9 cellular contexts compared by ENCODE assay signal in genomic region chr2:54561010-54561409, GRCh38.
DNase-seq lines count a peak whose midpoint lies in the region; ATAC-seq and TF ChIP-seq lines count a peak whose summit lies in the region.
"Had no signal": no experiment of that assay in that cellular context is flagged by ENCODE, and none has a peak within 500 bp of the region (broad histone marks: within the 10 kb centered on the region; RNA-seq: fewer than 3 reads in every experiment).

No MANE protein-coding gene starts in this region.

- H3K4me3 Mint-ChIP-seq in naive thymus-derived CD4-positive, alpha-beta T cell, result peak overlapping the region; percentile 86 to 100 (median 98)

- peaks cover 53% of the 10 kb centered on the region for H3K4me1 ChIP-seq in BLaER1
- peaks cover 57% of the 10 kb centered on the region for H3K4me1 ChIP-seq in Loucy (ENCODE audit: insufficient read depth, low read length, poor library complexity, severe bottlenecking)
- peaks cover 16 to 36% of the 10 kb centered on the region in 2 donors for H3K4me1 ChIP-seq in naive thymus-derived CD4-positive, alpha-beta T cell (ENCODE audit: control insufficient read depth in 2 of 2, insufficient read depth in 2 of 2, low read length in 2 of 2)
- peaks cover 40% of the 10 kb centered on the region for H3K4me1 ChIP-seq in testis

- H3K9me2 ChIP-seq in Loucy (replicated peaks; ENCODE audit: low read depth, low read length), result no peaks in the 10 kb centered on the region

- H2AFZ ChIP-seq in Loucy (ENCODE audit: low read length), result no peak overlapping the region

- H3K9me3 ChIP-seq in BLaER1 (no peaks in the 10 kb centered on the region), Loucy (ENCODE audit: insufficient read depth, low read depth, low read length) (no peaks in the 10 kb centered on the region), testis (no peaks in the 10 kb centered on the region)
- no peaks in the 10 kb centered on the region for H3K9me3 ChIP-seq in naive thymus-derived CD4-positive, alpha-beta T cell (ENCODE audit: control insufficient read depth in 2 of 3, low read length in 3 of 3)

- CTCF ChIA-PET in naive thymus-derived CD4-positive, alpha-beta T cell (lab: Charles Lee), result interaction anchor here (1.6 kb wide), 1 partner anchor 44 kb away, joined by 9 read pairs; no protein-coding TSS in a partner anchor

- POLR2A ChIA-PET in naive thymus-derived CD4-positive, alpha-beta T cell (lab: Charles Lee), result interaction anchor here (0.6 to 9.2 kb wide), 7 partner anchors 11 to 71 kb away, joined by 3 to 276 read pairs (median 68); no protein-coding TSS in a partner anchor

- WGBS in testis, 2 donors, result 30 to 58% methylated on average over 3 to 4 of the region's 4 CpGs

- peaks cover 21% of the 10 kb centered on the region for H3K36me3 ChIP-seq in BLaER1
- 0 out of 2 replicates have a peak, but pooled peaks cover 5% of the 10 kb centered on the region for H3K36me3 ChIP-seq in Loucy (ENCODE audit: insufficient read depth, low read length)
- H3K36me3 ChIP-seq in naive thymus-derived CD4-positive, alpha-beta T cell (ENCODE audit: control insufficient read depth in 2 of 3, insufficient read depth in 3 of 3, low read length in 3 of 3), result peaks cover 0 to 11% (median 0%) of the 10 kb centered on the region in 3 experiments
- H3K36me3 ChIP-seq in testis (ENCODE audit: low read depth, missing control alignments), result no peaks in the 10 kb centered on the region

- H3K27ac ChIP-seq in BLaER1 (peak overlapping the region; percentile 96), testis (peak overlapping the region in 1 of 2 donors; percentile 85)
- H3K27ac ChIP-seq in naive thymus-derived CD4-positive, alpha-beta T cell (ENCODE audit: low read depth, low read length), result peak overlapping the region; percentile 86

- H4K20me1 ChIP-seq in BLaER1 (peaks cover 62% of the 10 kb centered on the region), Loucy (ENCODE audit: insufficient read depth, low read length, poor library complexity, severe bottlenecking) (peaks cover 57% of the 10 kb centered on the region)

- H3K9ac ChIP-seq in BLaER1 (peak overlapping the region; percentile 95), Loucy (ENCODE audit: low read depth, low read length, poor library complexity, severe bottlenecking) (peak overlapping the region; percentile 85)

- no peak for ATAC-seq in naive thymus-derived CD4-positive, alpha-beta T cell
- ATAC-seq in GM19455 (IDR thresholded peaks at IDR 0.05; ENCODE audit: unreplicated experiment) (no peak), GM18867 (IDR thresholded peaks at IDR 0.05; ENCODE audit: unreplicated experiment) (no peak)

- H3K27me3 ChIP-seq in BLaER1 (no peaks in the 10 kb centered on the region), Loucy (ENCODE audit: insufficient read depth, low read length, poor library complexity, severe bottlenecking) (no peaks in the 10 kb centered on the region), testis (no peaks in the 10 kb centered on the region)
- no peaks in the 10 kb centered on the region for H3K27me3 ChIP-seq in naive thymus-derived CD4-positive, alpha-beta T cell (ENCODE audit: control insufficient read depth in 2 of 2, insufficient read depth in 2 of 2, low read length in 2 of 2)

- H3F3A ChIP-seq in Loucy (ENCODE audit: low read depth), result no peaks in the 10 kb centered on the region

- H3K4me3 ChIP-seq in BLaER1, result peak overlapping the region; percentile 83
- H3K4me3 ChIP-seq in Loucy (ENCODE audit: low read length, poor library complexity, severe bottlenecking), result peak overlapping the region; percentile 99
- peak overlapping the region; percentile 70 for H3K4me3 ChIP-seq in choroid plexus epithelial cell (ENCODE audit: low read depth, low read length)
- peak overlapping the region; percentile 94 for H3K4me3 ChIP-seq in naive thymus-derived CD4-positive, alpha-beta T cell (ENCODE audit: low read length)
- no peak overlapping the region for H3K4me3 ChIP-seq in testis

- no peak for DNase-seq in choroid plexus epithelial cell (ENCODE audit: low read depth)
- no peak for DNase-seq in naive thymus-derived CD4-positive, alpha-beta T cell
- DNase-seq in activated CD4-positive, alpha-beta T cell treated with anti-CD3 and anti-CD28 coated beads, Interleukin-2, amount 50 U/mL, for 48 hours, result no peak
- DNase-seq in testis, result no peak
- DNase-seq: stimulated activated CD4-positive, alpha-beta T cell treated with anti-CD3 and anti-CD28 coated beads, Interleukin-1b, Interleukin-23, amount 100 ng/mL, for 48 hours had no signal

- H3K9me3 Mint-ChIP-seq in naive thymus-derived CD4-positive, alpha-beta T cell, result no peaks in the 10 kb centered on the region

- no peaks in the 10 kb centered on the region for H3K27me3 Mint-ChIP-seq in naive thymus-derived CD4-positive, alpha-beta T cell

- intact Hi-C loops in naive thymus-derived CD4-positive, alpha-beta T cell (cut with micrococcal nuclease), result loop anchor here (2.0 to 5.0 kb wide), 2 partner anchors 36 to 856 kb away; partner anchors contain the start of gene CCDC88A (in 1 of the 2)
- intact Hi-C loops in testis (cut with DNase I; ENCODE audit: low total_unique reads), result no loop called here

- peaks cover 40 to 65% (median 59%) of the 10 kb centered on the region in 7 donors for H3K4me1 Mint-ChIP-seq in naive thymus-derived CD4-positive, alpha-beta T cell

- peaks cover 4 to 41% (median 9%) of the 10 kb centered on the region in 5 donors for H3K36me3 Mint-ChIP-seq in naive thymus-derived CD4-positive, alpha-beta T cell

- TF ChIP-seq CTCF in Loucy (conservative IDR thresholded peaks at IDR 0.05; ENCODE audit: low read length), result no peak
- no peak for TF ChIP-seq CTCF in choroid plexus epithelial cell (conservative IDR thresholded peaks at IDR 0.05; ENCODE audit: low read depth, low read length)
- TF ChIP-seq CTCF in testis (IDR thresholded peaks at IDR 0.05), result no peak

- peak overlapping the region; percentile 90 to 98 (median 96) for H3K27ac Mint-ChIP-seq in naive thymus-derived CD4-positive, alpha-beta T cell

- TF ChIP-seq POLR2A in testis (IDR thresholded peaks at IDR 0.05), result no peak

- peaks cover 98% of the 10 kb centered on the region for H3K79me2 ChIP-seq in Loucy (ENCODE audit: insufficient read depth, low read length)

- H3K4me2 ChIP-seq in BLaER1 (peak overlapping the region; percentile 95), Loucy (ENCODE audit: low read depth, low read length, poor library complexity, severe bottlenecking) (peak overlapping the region; percentile 97)

Comparison
In these comparisons a context has a peak if more than half of its experiments do, and no peak if none do; other contexts are left out.
1. H3K4me3 ChIP-seq: peak in BLaER1 (single experiment), Loucy (single experiment), choroid plexus epithelial cell (single experiment) and naive thymus-derived CD4-positive, alpha-beta T cell (single experiment); none in testis (0 of 2).